ENCODE assay signal across 9 cellular contexts in genomic region chr17:29115906-29116651, GRCh38.
A peak's percentile ranks its signal among the peaks of the same experiment; 100 is the strongest.
DNase-seq lines count a peak whose midpoint lies in the region; ATAC-seq, FAIRE-seq and TF ChIP-seq lines count a peak whose summit lies in the region.
"Had no signal": no experiment of that assay in that cellular context is flagged by ENCODE, and none has a peak within 500 bp of the region (broad histone marks: within the 10 kb centered on the region; RNA-seq: fewer than 3 reads in every experiment).

No MANE protein-coding gene starts in this region.

- POLR2A ChIA-PET in Caco-2 (lab: Charles Lee): no interaction called here

- peak; percentile 62 for DNase-seq in Caco-2
- peak; percentile 77 for DNase-seq in HuH-7 (ENCODE audit: low spot score)
- peak; percentile 58 for DNase-seq in RCC 7860 (ENCODE audit: low spot score)
- DNase-seq in activated naive CD8-positive, alpha-beta T cell treated with anti-CD3 and anti-CD28 coated beads for 36 hours: peak; percentile 61
- DNase-seq in kidney tubule cell (ENCODE audit: low spot score): peak; percentile 73
- no peak for DNase-seq in upper lobe of right lung
- DNase-seq in KG1 (lab: John Stamatoyannopoulos, UW): no peak

- CTCF ChIA-PET in Caco-2 (lab: Charles Lee): interaction anchor here (0.5 to 7.7 kb wide), 21 partner anchors 8 to 353 kb away, joined by 3 to 261 read pairs (median 4); partner anchors contain the start of genes MYO18A and PHF12

- H3K4me3 ChIP-seq in Caco-2 (ENCODE audit: low read depth, low read length) (no peak overlapping the region), upper lobe of right lung (no peak overlapping the region)

- no peak overlapping the region for H3K27ac Mint-ChIP-seq in Caco-2 (ENCODE audit: unreplicated experiment)
- H3K27ac Mint-ChIP-seq in activated naive CD8-positive, alpha-beta T cell treated with anti-CD3 and anti-CD28 coated beads for 36 hours: no peak overlapping the region
- H3K27ac Mint-ChIP-seq: IgD-negative memory B cell had no signal

- no peaks in the 10 kb centered on the region for H3K4me1 Mint-ChIP-seq in Caco-2 (ENCODE audit: low read depth, unreplicated experiment)
- H3K4me1 Mint-ChIP-seq in activated naive CD8-positive, alpha-beta T cell treated with anti-CD3 and anti-CD28 coated beads for 36 hours: peaks cover 6% of the 10 kb centered on the region

- H3K27ac ChIP-seq in upper lobe of right lung: no peak overlapping the region

- H3K27me3 Mint-ChIP-seq in Caco-2 (ENCODE audit: insufficient read depth, unreplicated experiment): no peaks in the 10 kb centered on the region
- H3K27me3 Mint-ChIP-seq in activated naive CD8-positive, alpha-beta T cell treated with anti-CD3 and anti-CD28 coated beads for 36 hours: no peaks in the 10 kb centered on the region
- H3K27me3 Mint-ChIP-seq: IgD-negative memory B cell had no signal

- ATAC-seq in upper lobe of right lung (no peak), GM18858 (IDR thresholded peaks at IDR 0.05; ENCODE audit: unreplicated experiment) (no peak)

- H3K9me3 ChIP-seq in Caco-2 (no peaks in the 10 kb centered on the region), upper lobe of right lung (no peaks in the 10 kb centered on the region)

- peaks cover 5% of the 10 kb centered on the region for H3K36me3 Mint-ChIP-seq in Caco-2 (ENCODE audit: insufficient read depth, unreplicated experiment)
- peaks cover 5% of the 10 kb centered on the region for H3K36me3 Mint-ChIP-seq in activated naive CD8-positive, alpha-beta T cell treated with anti-CD3 and anti-CD28 coated beads for 36 hours

- H3K9me3 Mint-ChIP-seq in Caco-2 (ENCODE audit: unreplicated experiment): no peaks in the 10 kb centered on the region
- no peaks in the 10 kb centered on the region for H3K9me3 Mint-ChIP-seq in activated naive CD8-positive, alpha-beta T cell treated with anti-CD3 and anti-CD28 coated beads for 36 hours
- H3K9me3 Mint-ChIP-seq: IgD-negative memory B cell had no signal

- no peak for FAIRE-seq in RCC 7860 (lab: Jason Lieb, UNC)

- H3K36me3 ChIP-seq in Caco-2 (ENCODE audit: control insufficient read depth, insufficient read depth, low read length): peaks cover 11% of the 10 kb centered on the region
- peaks cover 70% of the 10 kb centered on the region for H3K36me3 ChIP-seq in upper lobe of right lung

- H3K27me3 ChIP-seq in Caco-2 (replicated peaks; ENCODE audit: control insufficient read depth, insufficient read depth, low read length) (no peaks in the 10 kb centered on the region), upper lobe of right lung (no peaks in the 10 kb centered on the region)

- intact Hi-C loops in Caco-2 (cut with micrococcal nuclease; ENCODE audit: unreplicated experiment): no loop called here
- intact Hi-C loops in upper lobe of right lung (cut with DNase I): no loop called here

- no peak overlapping the region for H3K4me3 Mint-ChIP-seq in Caco-2 (ENCODE audit: unreplicated experiment)
- H3K4me3 Mint-ChIP-seq in activated naive CD8-positive, alpha-beta T cell treated with anti-CD3 and anti-CD28 coated beads for 36 hours: no peak overlapping the region

- H3K4me1 ChIP-seq in Caco-2 (no peaks in the 10 kb centered on the region), upper lobe of right lung (peaks cover 13% of the 10 kb centered on the region)

- TF ChIP-seq CTCF in Caco-2 (IDR thresholded peaks at IDR 0.05; ENCODE audit: insufficient read depth in 1 of 2, low read depth in 1 of 2, low read length in 1 of 2, severe bottlenecking in 1 of 2, unreplicated experiment in 1 of 2) (peak; percentile 72 to 74), upper lobe of right lung (IDR thresholded peaks at IDR 0.05) (peak; percentile 30)

- BruUV-seq in Caco-2 (replicated peaks; lab: Mats Ljungman, UMichigan): no TSS peak

Comparison
In these comparisons a context has a peak if more than half of its experiments do, and no peak if none do; other contexts are left out.
1. DNase-seq: peak in Caco-2 (2 of 2), HuH-7 (single experiment), RCC 7860 (single experiment), activated naive CD8-positive, alpha-beta T cell treated with anti-CD3 and anti-CD28 coated beads for 36 hours (single experiment) and kidney tubule cell (single experiment); none in upper lobe of right lung (single experiment) and KG1 (single experiment).